In genomic region chr3:129160891-129161859, GRCh38 we compare ENCODE assay signal across 8 cellular contexts. TPM values are rescaled to one million over a fixed set of nuclear protein-coding genes. Genes with fewer than 3 reads are reported as not detected.
DNase-seq lines count a peak whose midpoint lies in the region; ATAC-seq lines count a peak whose summit lies in the region.

Gene ISY1 (minus strand): TSS chr3:129161063. CDS start chr3:129160975, 88 bp downstream.

- H3K9me3 ChIP-seq in right cardiac atrium (ENCODE audit: control insufficient read depth, low read length) = no peaks in the 10 kb centered on the region
- no peaks in the 10 kb centered on the region for H3K9me3 ChIP-seq in aorta (ENCODE audit: control insufficient read depth, low read length)

- H3K4me1 ChIP-seq in right cardiac atrium (ENCODE audit: control insufficient read depth, insufficient read depth, low read length) = peaks cover 5% of the 10 kb centered on the region
- H3K4me1 ChIP-seq in rectal smooth muscle tissue (ENCODE audit: control insufficient read depth, insufficient read depth, low read length) = peaks cover 14% of the 10 kb centered on the region
- peaks cover 0 to 5% of the 10 kb centered on the region in 2 donors for H3K4me1 ChIP-seq in aorta (ENCODE audit: control insufficient read depth in 1 of 2, insufficient read depth in 2 of 2, low read length in 2 of 2)

- H3K27me3 ChIP-seq in right cardiac atrium (ENCODE audit: control insufficient read depth, insufficient read depth) = no peaks in the 10 kb centered on the region
- no peaks in the 10 kb centered on the region for H3K27me3 ChIP-seq in rectal smooth muscle tissue (ENCODE audit: control insufficient read depth, insufficient read depth, low read length)
- no peaks in the 10 kb centered on the region for H3K27me3 ChIP-seq in aorta (ENCODE audit: control insufficient read depth in 1 of 2, insufficient read depth in 2 of 2, low read length in 1 of 2)

- H3K4me3 ChIP-seq in right cardiac atrium (ENCODE audit: low read length) (peak within 1 kb of the TSS; percentile 99), rectal smooth muscle tissue (ENCODE audit: low read length) (peak within 1 kb of the TSS; percentile 75), aorta (ENCODE audit: low read length in 2 of 2) (peak within 1 kb of the TSS; percentile 86 to 91)

- H3K27ac ChIP-seq in right cardiac atrium (ENCODE audit: low read length) = peak within 1 kb of the TSS; percentile 97
- H3K27ac ChIP-seq in rectal smooth muscle tissue (ENCODE audit: low read depth, low read length) = peak within 1 kb of the TSS; percentile 98
- peak within 1 kb of the TSS; percentile 69 to 99 for H3K27ac ChIP-seq in aorta (ENCODE audit: low read depth in 1 of 2, low read length in 2 of 2)

- ATAC-seq in GM18502 (IDR thresholded peaks at IDR 0.05; ENCODE audit: poor library complexity, unreplicated experiment) (peak; percentile 78), HG02970 (IDR thresholded peaks at IDR 0.05; ENCODE audit: low FRiP score, unreplicated experiment) (peak; percentile 84), right cardiac atrium (peak; percentile 93 to 95), aorta (ENCODE audit: low FRiP score) (peak; percentile 96)

- WGBS in right cardiac atrium = under 1% methylated on average over 67 of the region's 67 CpGs
- WGBS in aorta, 2 donors = 0 to 1% methylated on average over 67 of the region's 67 CpGs

- intact Hi-C loops in T-helper 2 cell treated with Interferon-gamma antibody and Interleukin-4, amounts not matched to agents 100 ng/mL and 5 ng/mL, for 36 hours (cut with micrococcal nuclease) = loop anchor here (1.0 kb wide), 6 partner anchors 23 to 279 kb away; partner anchors contain the start of genes COPG1 and IFT122
- intact Hi-C loops in right cardiac atrium (cut with DNase I) = no loop called here
- intact Hi-C loops in aorta (cut with DNase I) = no loop called here

- H3K9ac ChIP-seq in rectal smooth muscle tissue (ENCODE audit: low read length) = peak within 1 kb of the TSS; percentile 91

- DNase-seq in NCI-H187 treated with DMSO at 0.1 percent for 48 hours (lab: John Stamatoyannopoulos, UW) = peak; percentile 91
- peak; percentile 67 to 94 (median 86) for DNase-seq in anterior cingulate cortex (lab: John Stamatoyannopoulos, UW)
- peak; percentile 92 to 95 (median 94) for DNase-seq in right cardiac atrium
- peak; percentile 94 to 95 for DNase-seq in aorta

- peaks cover 9% of the 10 kb centered on the region for H3K36me3 ChIP-seq in rectal smooth muscle tissue (ENCODE audit: control insufficient read depth, insufficient read depth, low read length)
- H3K36me3 ChIP-seq in aorta (ENCODE audit: control insufficient read depth in 1 of 2, insufficient read depth in 2 of 2, low read length in 1 of 2) = no peaks in the 10 kb centered on the region

RNA-seq across cellular contexts. Expression of gene ISY1, which starts in this region (rescaled TPM):
- total RNA-seq in T-helper 2 cell treated with Interferon-gamma antibody and Interleukin-4, amounts not matched to agents 100 ng/mL and 5 ng/mL, for 36 hours = 58.5 and 66.5 TPM in 2 replicates
- 10 to 100 TPM; 22.7 to 30.6 (median 27.3) TPM for total RNA-seq in right cardiac atrium
- polyA plus RNA-seq in right cardiac atrium = 17.4 TPM
- 10 to 100 TPM; 26.1 to 30.3 TPM for total RNA-seq in aorta
- polyA plus RNA-seq in aorta = 10 to 100 TPM; 23.8 to 26.3 TPM

Comparison
In these comparisons a context has a peak if more than half of its experiments do, and no peak if none do; other contexts are left out.
1. Peak in every context shown above with its lines: DNase-seq, ATAC-seq, H3K4me3 ChIP-seq and H3K27ac ChIP-seq.